Comparison of ENCODE assay signal across 34 cellular contexts in genomic region chr4:1664141-1664540, GRCh38. TPM values are rescaled to one million over a fixed set of nuclear protein-coding genes. Genes with fewer than 3 reads are reported as not detected.
"Had no signal": no experiment of that assay in that cellular context is flagged by ENCODE, and none has a peak within 500 bp of the region (broad histone marks: within the 10 kb centered on the region; RNA-seq: fewer than 3 reads in every experiment).

No MANE protein-coding gene starts in this region.

- H3K4me1 ChIP-seq: adrenal gland, ascending aorta, breast epithelium had no signal

- DNase-seq: activated B cell treated with CpG ODN at 0.5 μM for 24 hours; activated CD4-positive, alpha-beta memory T cell treated with anti-CD3 and anti-CD28 coated beads for 36 hours; activated CD4-positive, alpha-beta T cell treated with anti-CD3 and anti-CD28 coated beads for 4 hours; activated CD4-positive, alpha-beta T cell treated with anti-CD3 and anti-CD28 coated beads, Interleukin-2, amount 10 ng/mL, durations not matched to agents 24 days and 14 days; activated CD4-positive, alpha-beta T cell treated with anti-CD3 and anti-CD28 coated beads, Interleukin-2, amount 50 U/mL, for 1 hour; activated CD4-positive, alpha-beta T cell treated with anti-CD3 and anti-CD28 coated beads, Interleukin-2, amount 50 U/mL, for 4 hours; activated CD4-positive, CD25-positive, alpha-beta regulatory T cell treated with anti-CD3 and anti-CD28 coated beads, Interleukin-2, amount 50 U/mL, for 72 hours; activated CD8-positive, alpha-beta memory T cell treated with anti-CD3 and anti-CD28 coated beads, Interleukin-2, amount 50 U/mL, for 4 hours; activated CD8-positive, alpha-beta T cell treated with anti-CD3 and anti-CD28 coated beads for 36 hours; activated effector memory CD4-positive, alpha-beta T cell treated with anti-CD3 and anti-CD28 coated beads, Interleukin-2, amount 50 U/mL, for 16 hours; activated gamma-delta T cell treated with Interleukin-2 at 50 U/mL for 16 hours; activated naive CD4-positive, alpha-beta T cell; activated naive CD4-positive, alpha-beta T cell treated with anti-CD3 and anti-CD28 coated beads for 36 hours; activated naive CD4-positive, alpha-beta T cell treated with anti-CD3 and anti-CD28 coated beads, Interleukin-2, amount 50 U/mL, for 16 hours; activated naive CD8-positive, alpha-beta T cell treated with anti-CD3 and anti-CD28 coated beads for 36 hours; activated T-cell treated with anti-CD3 and anti-CD28 coated beads for 4 hours; activated T-cell treated with anti-CD3 and anti-CD28 coated beads, Interleukin-2, amount 50 U/mL, for 1 hour; activated T-cell treated with anti-CD3 and anti-CD28 coated beads, Interleukin-2, amount 50 U/mL, for 4 hours; activated T-cell treated with anti-CD3 and anti-CD28 coated beads, Interleukin-2, amount 50 U/mL, for 72 hours; adrenal gland; amygdala; anterior cingulate cortex; central memory CD4-positive, alpha-beta T cell; T-cell; T-helper 17 cell; T-helper 9 cell had no signal

- H3K27ac Mint-ChIP-seq: activated B cell treated with CpG ODN at 0.5 μM for 24 hours; activated CD4-positive, alpha-beta memory T cell treated with anti-CD3 and anti-CD28 coated beads for 36 hours; activated CD4-positive, alpha-beta T cell treated with anti-CD3 and anti-CD28 coated beads, Interleukin-2, amount 10 ng/mL, durations not matched to agents 24 days and 14 days; activated CD8-positive, alpha-beta T cell treated with anti-CD3 and anti-CD28 coated beads for 36 hours; activated naive CD4-positive, alpha-beta T cell treated with anti-CD3 and anti-CD28 coated beads for 36 hours; activated naive CD4-positive, alpha-beta T cell treated with anti-CD3 and anti-CD28 coated beads, Interleukin-2, amount 50 U/mL, for 72 hours; activated naive CD8-positive, alpha-beta T cell treated with anti-CD3 and anti-CD28 coated beads for 36 hours; activated T-cell treated with anti-CD3 and anti-CD28 coated beads, Interleukin-2, amount 50 U/mL, for 72 hours; activated T-helper 1 cell treated with anti-CD3 and anti-CD28 coated beads, Interleukin-12 subunit alpha, Interleukin-12 subunit beta, Interleukin-2, Interleukin-4 antibody, amounts not matched to agents 30 ng/mL and 10 ng/mL and 1 ng/mL, durations not matched to agents 14 hours and 24 hours and 36 hours; activated T-helper 17 cell treated with anti-CD3 and anti-CD28 coated beads, Interleukin-2, amount 50 U/mL, for 72 hours; brain; T-cell; T-helper 17 cell; T-helper 2 cell treated with Interferon-gamma antibody and Interleukin-4, amounts not matched to agents 5 μg/mL and 100 μg/mL, for 36 hours had no signal

- H3K4me3 ChIP-seq: adrenal gland, ascending aorta, breast epithelium had no signal

- H3K27me3 ChIP-seq: adrenal gland, ascending aorta, breast epithelium had no signal

- ATAC-seq: activated CD8-positive, alpha-beta T cell treated with anti-CD3 and anti-CD28 coated beads for 36 hours; activated naive CD4-positive, alpha-beta T cell treated with anti-CD3 and anti-CD28 coated beads, Interleukin-2, amount 50 U/mL, for 72 hours; activated T-cell treated with anti-CD3 and anti-CD28 coated beads, Interleukin-2, amount 50 U/mL, for 4 hours; activated T-cell treated with anti-CD3 and anti-CD28 coated beads, Interleukin-2, amount 50 U/mL, for 72 hours; activated T-helper 17 cell treated with anti-CD3 and anti-CD28 coated beads, Interleukin-2, amount 50 U/mL, for 72 hours; T-cell; T-helper 17 cell had no signal

- H3K4me3 Mint-ChIP-seq: activated B cell treated with CpG ODN at 0.5 μM for 24 hours; activated CD4-positive, alpha-beta memory T cell treated with anti-CD3 and anti-CD28 coated beads for 36 hours; activated CD4-positive, alpha-beta T cell treated with anti-CD3 and anti-CD28 coated beads, Interleukin-2, amount 10 ng/mL, durations not matched to agents 24 days and 14 days; activated CD8-positive, alpha-beta T cell treated with anti-CD3 and anti-CD28 coated beads for 36 hours; activated naive CD4-positive, alpha-beta T cell treated with anti-CD3 and anti-CD28 coated beads for 36 hours; activated naive CD8-positive, alpha-beta T cell treated with anti-CD3 and anti-CD28 coated beads for 36 hours; activated T-cell treated with anti-CD3 and anti-CD28 coated beads, Interleukin-2, amount 50 U/mL, for 4 hours; activated T-cell treated with anti-CD3 and anti-CD28 coated beads, Interleukin-2, amount 50 U/mL, for 72 hours; activated T-helper 1 cell treated with anti-CD3 and anti-CD28 coated beads, Interleukin-12 subunit alpha, Interleukin-12 subunit beta, Interleukin-2, Interleukin-4 antibody, amounts not matched to agents 30 ng/mL and 10 ng/mL and 1 ng/mL, durations not matched to agents 14 hours and 24 hours and 36 hours; activated T-helper 17 cell treated with anti-CD3 and anti-CD28 coated beads, Interleukin-2, amount 50 U/mL, for 72 hours; brain; T-cell; T-helper 17 cell; T-helper 2 cell treated with Interferon-gamma antibody and Interleukin-4, amounts not matched to agents 5 μg/mL and 100 μg/mL, for 36 hours had no signal

- H3K4me1 Mint-ChIP-seq: activated B cell treated with CpG ODN at 0.5 μM for 24 hours; activated CD4-positive, alpha-beta T cell treated with anti-CD3 and anti-CD28 coated beads, Interleukin-2, amount 10 ng/mL, durations not matched to agents 24 days and 14 days; activated naive CD8-positive, alpha-beta T cell treated with anti-CD3 and anti-CD28 coated beads for 36 hours; activated T-helper 17 cell treated with anti-CD3 and anti-CD28 coated beads, Interleukin-2, amount 50 U/mL, for 72 hours; brain; T-cell had no signal

- H3K9me3 ChIP-seq: adrenal gland, ascending aorta, breast epithelium had no signal

- H3K36me3 Mint-ChIP-seq: activated CD4-positive, alpha-beta memory T cell treated with anti-CD3 and anti-CD28 coated beads for 36 hours; activated naive CD4-positive, alpha-beta T cell treated with anti-CD3 and anti-CD28 coated beads, Interleukin-2, amount 50 U/mL, for 72 hours; activated naive CD8-positive, alpha-beta T cell treated with anti-CD3 and anti-CD28 coated beads for 36 hours; brain had no signal

- H3K27me3 Mint-ChIP-seq: activated B cell treated with CpG ODN at 0.5 μM for 24 hours; activated CD4-positive, alpha-beta memory T cell treated with anti-CD3 and anti-CD28 coated beads for 36 hours; activated CD4-positive, alpha-beta T cell treated with anti-CD3 and anti-CD28 coated beads, Interleukin-2, amount 10 ng/mL, durations not matched to agents 24 days and 14 days; activated CD8-positive, alpha-beta T cell treated with anti-CD3 and anti-CD28 coated beads for 36 hours; activated naive CD8-positive, alpha-beta T cell treated with anti-CD3 and anti-CD28 coated beads for 36 hours; activated T-helper 17 cell treated with anti-CD3 and anti-CD28 coated beads, Interleukin-2, amount 50 U/mL, for 72 hours; brain; T-cell; T-helper 17 cell had no signal

- H3K36me3 ChIP-seq: adrenal gland, ascending aorta, breast epithelium had no signal

- H3K9me3 Mint-ChIP-seq: activated B cell treated with CpG ODN at 0.5 μM for 24 hours; activated CD4-positive, alpha-beta memory T cell treated with anti-CD3 and anti-CD28 coated beads for 36 hours; activated CD4-positive, alpha-beta T cell treated with anti-CD3 and anti-CD28 coated beads, Interleukin-2, amount 10 ng/mL, durations not matched to agents 24 days and 14 days; activated CD8-positive, alpha-beta T cell treated with anti-CD3 and anti-CD28 coated beads for 36 hours; activated naive CD4-positive, alpha-beta T cell treated with anti-CD3 and anti-CD28 coated beads for 36 hours; activated naive CD4-positive, alpha-beta T cell treated with anti-CD3 and anti-CD28 coated beads, Interleukin-2, amount 50 U/mL, for 72 hours; activated naive CD8-positive, alpha-beta T cell treated with anti-CD3 and anti-CD28 coated beads for 36 hours; activated T-cell treated with anti-CD3 and anti-CD28 coated beads, Interleukin-2, amount 50 U/mL, for 4 hours; activated T-cell treated with anti-CD3 and anti-CD28 coated beads, Interleukin-2, amount 50 U/mL, for 72 hours; activated T-helper 1 cell treated with anti-CD3 and anti-CD28 coated beads, Interleukin-12 subunit alpha, Interleukin-12 subunit beta, Interleukin-2, Interleukin-4 antibody, amounts not matched to agents 30 ng/mL and 10 ng/mL and 1 ng/mL, durations not matched to agents 14 hours and 24 hours and 36 hours; activated T-helper 17 cell treated with anti-CD3 and anti-CD28 coated beads, Interleukin-2, amount 50 U/mL, for 72 hours; brain; T-cell; T-helper 2 cell treated with Interferon-gamma antibody and Interleukin-4, amounts not matched to agents 5 μg/mL and 100 μg/mL, for 36 hours had no signal

- H3K27ac ChIP-seq: adrenal gland, ascending aorta, breast epithelium, VCaP had no signal

RNA-seq across cellular contexts. Expression of gene FAM53A, which starts 20.0 kb away (rescaled TPM):
- total RNA-seq: ascending aorta had no signal
